Comparison of ENCODE assay signal across 12 cellular contexts in genomic region chr13:110397445-110397844, GRCh38.
A peak's percentile ranks its signal among the peaks of the same experiment; 100 is the strongest.
DNase-seq lines count a peak whose midpoint lies in the region; ATAC-seq lines count a peak whose summit lies in the region.
"Had no signal": no experiment of that assay in that cellular context is flagged by ENCODE, and none has a peak within 500 bp of the region (broad histone marks: within the 10 kb centered on the region; RNA-seq: fewer than 3 reads in every experiment).

No MANE protein-coding gene starts in this region.

- H3K79me2 ChIP-seq in trophoblast cell (ENCODE audit: control insufficient read depth, insufficient read depth, low read length, poor library complexity), result no peaks in the 10 kb centered on the region

- no peak overlapping the region for H2BK5ac ChIP-seq in trophoblast cell (ENCODE audit: low read depth, low read length, poor library complexity)

- no peak overlapping the region for H3K4me2 ChIP-seq in trophoblast cell (ENCODE audit: low read length)

- H3K9me3 ChIP-seq in trophoblast cell (ENCODE audit: insufficient read depth, low read depth, low read length), result peaks cover 2% of the 10 kb centered on the region

- H3K4me3 ChIP-seq in trophoblast cell (ENCODE audit: low read depth, low read length), result no peak overlapping the region

- no peak overlapping the region for H3K4me3 Mint-ChIP-seq in activated naive CD4-positive, alpha-beta T cell treated with anti-CD3 and anti-CD28 coated beads for 36 hours
- H3K4me3 Mint-ChIP-seq: activated T-cell treated with anti-CD3 and anti-CD28 coated beads, Interleukin-2, amount 50 U/mL, for 4 hours; CD4-positive, alpha-beta T cell had no signal

- no CpG with 5 or more reads among the region's 9 CpGs for WGBS in trophoblast cell (ENCODE audit: extremely low coverage, insufficient coverage, insufficient read length)

- H3K27ac ChIP-seq in trophoblast cell (ENCODE audit: low read depth, low read length), result no peak overlapping the region

- H3K4me1 ChIP-seq in trophoblast cell (ENCODE audit: control insufficient read depth in 1 of 2, insufficient read depth in 2 of 2, low read length in 2 of 2), result peaks cover 4 to 11% of the 10 kb centered on the region in 2 experiments

- no peak overlapping the region for H4K8ac ChIP-seq in trophoblast cell (ENCODE audit: low read depth, low read length)

- no peak for ATAC-seq in HG03280 (IDR thresholded peaks at IDR 0.05; ENCODE audit: unreplicated experiment)
- ATAC-seq: activated T-cell treated with anti-CD3 and anti-CD28 coated beads, Interleukin-2, amount 50 U/mL, for 4 hours had no signal

- no peaks in the 10 kb centered on the region for H3K27me3 ChIP-seq in trophoblast cell (ENCODE audit: insufficient read depth, low read length)

- peak overlapping the region; percentile 51 for H2AK5ac ChIP-seq in trophoblast cell (ENCODE audit: low read length)

- no peaks in the 10 kb centered on the region for H3K36me3 Mint-ChIP-seq in activated naive CD4-positive, alpha-beta T cell treated with anti-CD3 and anti-CD28 coated beads for 36 hours (ENCODE audit: low read depth)

- H2BK12ac ChIP-seq in trophoblast cell (ENCODE audit: low read length), result no peak overlapping the region

- H3K9me3 Mint-ChIP-seq in activated naive CD4-positive, alpha-beta T cell treated with anti-CD3 and anti-CD28 coated beads for 36 hours, result no peaks in the 10 kb centered on the region
- H3K9me3 Mint-ChIP-seq: activated T-cell treated with anti-CD3 and anti-CD28 coated beads, Interleukin-2, amount 50 U/mL, for 4 hours; CD4-positive, alpha-beta T cell had no signal

- no peak overlapping the region for H3K18ac ChIP-seq in trophoblast cell (ENCODE audit: low read length)

- peaks cover 13% of the 10 kb centered on the region for H3K79me1 ChIP-seq in trophoblast cell (ENCODE audit: low read length)

- no peak overlapping the region for H3K14ac ChIP-seq in trophoblast cell (ENCODE audit: low read length)

- no peaks in the 10 kb centered on the region for H3K4me1 Mint-ChIP-seq in activated naive CD4-positive, alpha-beta T cell treated with anti-CD3 and anti-CD28 coated beads for 36 hours (ENCODE audit: low read depth)

- no peak overlapping the region for H3K9ac ChIP-seq in trophoblast cell (ENCODE audit: low read length)

- no peak overlapping the region for H3K23ac ChIP-seq in trophoblast cell (ENCODE audit: low read length)

- H3K4ac ChIP-seq in trophoblast cell (ENCODE audit: low read depth, low read length), result no peak overlapping the region

- H2AFZ ChIP-seq in trophoblast cell (ENCODE audit: insufficient read depth, low read length, poor library complexity), result no peak overlapping the region

- no peak overlapping the region for H4K12ac ChIP-seq in trophoblast cell (ENCODE audit: low read depth, low read length)

- peaks cover 52% of the 10 kb centered on the region for H3K27me3 Mint-ChIP-seq in activated naive CD4-positive, alpha-beta T cell treated with anti-CD3 and anti-CD28 coated beads for 36 hours (ENCODE audit: low read depth)

- intact Hi-C loops in activated naive CD4-positive, alpha-beta T cell treated with anti-CD3 and anti-CD28 coated beads for 36 hours (cut with micrococcal nuclease), result no loop called here

- H3K36me3 ChIP-seq in trophoblast cell (ENCODE audit: control insufficient read depth in 1 of 2, insufficient read depth in 2 of 2, low read length in 2 of 2), result peaks cover 0 to 7% of the 10 kb centered on the region in 2 experiments

- CTCF ChIA-PET in activated naive CD4-positive, alpha-beta T cell treated with anti-CD3 and anti-CD28 coated beads for 36 hours (lab: Charles Lee), result no interaction called here

- DNase-seq in AG08395 (ENCODE audit: low spot score) (peak; percentile 38), amniotic epithelial cell (ENCODE audit: low read depth) (peak; percentile 84), globus pallidus (ENCODE audit: low spot score) (peak; percentile 87), trophoblast cell (no peak)
- no peak for DNase-seq in activated naive CD4-positive, alpha-beta T cell treated with anti-CD3 and anti-CD28 coated beads for 36 hours
- DNase-seq in stimulated activated CD8-positive, alpha-beta memory T cell treated with anti-CD3 and anti-CD28 coated beads, Interleukin-4, amount 100 ng/mL, for 48 hours, result no peak
- DNase-seq in central memory CD4-positive, alpha-beta T cell, result no peak
- DNase-seq: activated T-cell treated with anti-CD3 and anti-CD28 coated beads, Interleukin-2, amount 50 U/mL, for 4 hours; CD4-positive, alpha-beta T cell; glutamatergic neuron; NCI-H1436 treated with DMSO at 0.1 percent for 48 hours had no signal

- H2BK120ac ChIP-seq in trophoblast cell (ENCODE audit: insufficient read depth, low read length, poor library complexity), result no peak overlapping the region

- H3K27ac Mint-ChIP-seq in activated naive CD4-positive, alpha-beta T cell treated with anti-CD3 and anti-CD28 coated beads for 36 hours, result no peak overlapping the region
- H3K27ac Mint-ChIP-seq: CD4-positive, alpha-beta T cell had no signal

- no peak overlapping the region for H4K91ac ChIP-seq in trophoblast cell (ENCODE audit: low read depth, low read length)

Comparison
In these comparisons a context has a peak if more than half of its experiments do, and no peak if none do; other contexts are left out.
1. DNase-seq: peak in AG08395 (single experiment), amniotic epithelial cell (single experiment) and globus pallidus (single experiment); none in trophoblast cell (0 of 2), activated naive CD4-positive, alpha-beta T cell treated with anti-CD3 and anti-CD28 coated beads for 36 hours (single experiment), stimulated activated CD8-positive, alpha-beta memory T cell treated with anti-CD3 and anti-CD28 coated beads, Interleukin-4, amount 100 ng/mL, for 48 hours (single experiment) and central memory CD4-positive, alpha-beta T cell (single experiment).